In genomic region chr14:67665886-67666285, GRCh38 we compare ENCODE assay signal across 17 cellular contexts. TPM values are rescaled to one million over a fixed set of nuclear protein-coding genes. Genes with fewer than 3 reads are reported as not detected.
DNase-seq lines count a peak whose midpoint lies in the region; ATAC-seq, FAIRE-seq and TF ChIP-seq lines count a peak whose summit lies in the region.
"Had no signal": no experiment of that assay in that cellular context is flagged by ENCODE, and none has a peak within 500 bp of the region (broad histone marks: within the 10 kb centered on the region; RNA-seq: fewer than 3 reads in every experiment).

No MANE protein-coding gene starts in this region.

- H3K4me3 ChIP-seq in ACC112 (ENCODE audit: low read depth, low read length) (no peak overlapping the region), GM23248 (no peak overlapping the region), cardiac fibroblast (replicated peaks in 1 of 2; ENCODE audit: low read depth in 2 of 2, low read length in 2 of 2) (no peak overlapping the region), keratinocyte (ENCODE audit: control insufficient read depth in 2 of 3, extremely low read depth in 1 of 3, insufficient read depth in 2 of 3, low read depth in 1 of 3, low read length in 3 of 3) (no peak overlapping the region)
- H3K4me3 ChIP-seq: GM12878 had no signal

- DNase-seq in GM23248, result peak; percentile 86
- DNase-seq in cardiac fibroblast (ENCODE audit: low read depth in 2 of 2), result peak; percentile 64 to 77
- DNase-seq in keratinocyte (ENCODE audit: low read depth, low spot score), result no peak
- DNase-seq in amygdala (lab: John Stamatoyannopoulos, UW), result no peak
- DNase-seq in GM19240 (ENCODE audit: insufficient read length, low spot score), result no peak
- DNase-seq: activated gamma-delta T cell treated with Interleukin-2 at 50 U/mL for 16 hours; central memory CD4-positive, alpha-beta T cell; DMS79 treated with DMSO at 0.1 percent for 48 hours; NCI-H1436 treated with DMSO at 0.1 percent for 48 hours; NCI-H510A treated with DMSO at 0.1 percent for 48 hours had no signal

- no peaks in the 10 kb centered on the region for H3K27me3 ChIP-seq in ACC112 (ENCODE audit: insufficient read depth, low read length)
- no peaks in the 10 kb centered on the region for H3K27me3 ChIP-seq in GM23248 (replicated peaks; ENCODE audit: insufficient read depth)
- no peaks in the 10 kb centered on the region for H3K27me3 ChIP-seq in keratinocyte (ENCODE audit: control insufficient read depth, extremely low read depth, insufficient read depth, low read length)

- FAIRE-seq in keratinocyte (lab: Jason Lieb, UNC), result peak; percentile 36
- FAIRE-seq: GM12878 had no signal

- H2AFZ ChIP-seq in ACC112 (ENCODE audit: low read length, unreplicated experiment) (no peak overlapping the region), GM23248 (no peak overlapping the region), keratinocyte (ENCODE audit: control insufficient read depth, low read length) (no peak overlapping the region)
- H2AFZ ChIP-seq: parathyroid adenoma had no signal

- H4K20me1 ChIP-seq in GM23248 (ENCODE audit: insufficient read depth) (peaks cover 2% of the 10 kb centered on the region; the same call in 1 of the 2 replicates), keratinocyte (ENCODE audit: control insufficient read depth, extremely low read depth, insufficient read depth, low read length) (peaks cover 7% of the 10 kb centered on the region)

- H3K79me2 ChIP-seq in ACC112 (ENCODE audit: control insufficient read depth, insufficient read depth, low read length, unreplicated experiment) (peaks cover 78% of the 10 kb centered on the region), GM23248 (ENCODE audit: insufficient read depth) (peaks cover 100% of the 10 kb centered on the region), keratinocyte (ENCODE audit: control insufficient read depth, insufficient read depth, low read length) (peaks cover 57% of the 10 kb centered on the region)

- dilution Hi-C loops in keratinocyte (cut with MboI; ENCODE audit: extremely low pct_ligation_motif_present, low sequenced_read_pairs), result no loop called here

- H3K9me1 ChIP-seq in keratinocyte (ENCODE audit: control insufficient read depth, extremely low read depth, insufficient read depth, low read length), result no peaks in the 10 kb centered on the region

- H3K4me2 ChIP-seq in GM23248 (ENCODE audit: unreplicated experiment) (peak overlapping the region; percentile 20), keratinocyte (ENCODE audit: control insufficient read depth, extremely low read depth, insufficient read depth, low read depth, low read length) (no peak overlapping the region)

- H3F3A ChIP-seq in GM23248 (ENCODE audit: insufficient read depth), result peaks cover 23% of the 10 kb centered on the region

- H3K27ac ChIP-seq in ACC112 (ENCODE audit: low read depth, low read length) (peak overlapping the region; percentile 40), GM23248 (peak overlapping the region; percentile 70), keratinocyte (ENCODE audit: control insufficient read depth, insufficient read depth, low read length) (peak overlapping the region; percentile 15)
- H3K27ac ChIP-seq: parathyroid adenoma had no signal

- in situ Hi-C loops in GM23248 (cut with MboI), result no loop called here

- H3K4me1 ChIP-seq in ACC112 (ENCODE audit: control insufficient read depth, insufficient read depth, low read length, unreplicated experiment), result peaks cover 17% of the 10 kb centered on the region
- peaks cover 7% of the 10 kb centered on the region for H3K4me1 ChIP-seq in GM23248 (ENCODE audit: insufficient read depth)
- H3K4me1 ChIP-seq in keratinocyte (ENCODE audit: control insufficient read depth, extremely low read depth, insufficient read depth, low read length), result peaks cover 19% of the 10 kb centered on the region

- 32 to 39% methylated on average over 3 of the region's 3 CpGs for WGBS in GM23248 (ENCODE audit: low coverage in 1 of 2, low lambda C conversion rate in 2 of 2, missing lambda C conversion rate in 2 of 2), 2 experiments

- H3K9ac ChIP-seq in GM23248, result peak overlapping the region; percentile 52
- no peak overlapping the region for H3K9ac ChIP-seq in keratinocyte (ENCODE audit: control insufficient read depth, extremely low read depth, insufficient read depth, low read length)
- H3K9ac ChIP-seq: parathyroid adenoma had no signal

- no peak for TF ChIP-seq CTCF in cardiac fibroblast (IDR thresholded peaks at IDR 0.05; ENCODE audit: low read depth, low read length)
- no peak for TF ChIP-seq CTCF in keratinocyte (optimal IDR thresholded peaks at IDR 0.05 in 1 of 3, IDR thresholded peaks at IDR 0.05 in 1 of 3, conservative IDR thresholded peaks at IDR 0.05 in 1 of 3; ENCODE audit: extremely low read depth in 1 of 3, insufficient read depth in 2 of 3, low read length in 3 of 3)

- ATAC-seq in GM21423 (IDR thresholded peaks at IDR 0.05; ENCODE audit: unreplicated experiment), result no peak
- ATAC-seq in HG02678 (IDR thresholded peaks at IDR 0.05; ENCODE audit: unreplicated experiment), result no peak
- ATAC-seq: Panc1 had no signal

- H3K36me3 ChIP-seq in ACC112 (ENCODE audit: insufficient read depth, low read length) (0 out of 2 replicates have a peak, but pooled peaks cover 2% of the 10 kb centered on the region), GM23248 (ENCODE audit: low read depth) (no peaks in the 10 kb centered on the region), keratinocyte (ENCODE audit: control insufficient read depth in 2 of 2, extremely low read depth in 1 of 2, insufficient read depth in 2 of 2, low read length in 2 of 2) (no peaks in the 10 kb centered on the region)

- H3K9me2 ChIP-seq in GM23248 (ENCODE audit: insufficient read depth), result no peaks in the 10 kb centered on the region

- H3K9me3 ChIP-seq in GM23248 (ENCODE audit: low read depth), result no peaks in the 10 kb centered on the region
- no peaks in the 10 kb centered on the region for H3K9me3 ChIP-seq in keratinocyte (ENCODE audit: control insufficient read depth, low read depth, low read length)

RNA-seq across cellular contexts. Expression of gene VTI1B, which starts 8.5 kb away (rescaled TPM):
- total RNA-seq in GM23248 (2014; rRNA removed; shearing (Covaris generic)), result 61.5 and 64.2 TPM in 2 replicates
- polyA plus RNA-seq in GM23248 (2016; fragmentation: Nextera tagmentation; extraction: Ambion mirVana) (192 and 207 TPM in 2 replicates), keratinocyte (54.4 to 94.4 TPM (median 62.1 TPM) in 3 replicates)
- 76.2 TPM for polyA plus RNA-seq in keratinocyte (2011; ENCODE audit: low read depth)
- 63.2 and 81.0 TPM in 2 replicates for polyA plus RNA-seq in keratinocyte (2011; cell fraction: cytosol; rRNA removed)
- polyA plus RNA-seq in keratinocyte (2011; cell fraction: nucleus; rRNA removed), result 14.9 and 19.9 TPM in 2 replicates
- polyA plus RNA-seq in keratinocyte (2012; ENCODE audit: low replicate concordance), result 63.8 and 80.2 TPM in 2 replicates
- 16.7 to 36.1 TPM (median 18.6 TPM) in 3 replicates for polyA minus RNA-seq in keratinocyte
- polyA minus RNA-seq in keratinocyte (2011; cell fraction: cytosol; rRNA and poly(A)+ RNA removed), result 18.8 TPM
- polyA minus RNA-seq in keratinocyte (2011; cell fraction: nucleus; rRNA and poly(A)+ RNA removed), result 6.2 and 7.1 TPM in 2 replicates

RNA-seq across cellular contexts. Expression of gene RDH11, which starts 29.7 kb away (rescaled TPM):
- total RNA-seq in GM23248 (2014; rRNA removed; shearing (Covaris generic)), result 59.1 and 59.4 TPM in 2 replicates
- polyA plus RNA-seq in GM23248 (2016; fragmentation: Nextera tagmentation; extraction: Ambion mirVana) (56.7 and 57.5 TPM in 2 replicates), keratinocyte (189 to 202 TPM (median 197 TPM) in 3 replicates)
- 26.0 TPM for polyA plus RNA-seq in keratinocyte (2011; ENCODE audit: low read depth)
- polyA plus RNA-seq in keratinocyte (2011; cell fraction: cytosol; rRNA removed), result 62.5 and 115 TPM in 2 replicates
- 338 and 380 TPM in 2 replicates for polyA plus RNA-seq in keratinocyte (2011; cell fraction: nucleus; rRNA removed)
- 64.7 and 110 TPM in 2 replicates for polyA plus RNA-seq in keratinocyte (2012; ENCODE audit: low replicate concordance)
- 163 to 187 TPM (median 163 TPM) in 3 replicates for polyA minus RNA-seq in keratinocyte
- 107 TPM for polyA minus RNA-seq in keratinocyte (2011; cell fraction: cytosol; rRNA and poly(A)+ RNA removed)
- 149 and 226 TPM in 2 replicates for polyA minus RNA-seq in keratinocyte (2011; cell fraction: nucleus; rRNA and poly(A)+ RNA removed)

RNA-seq across cellular contexts. Expression of gene RDH12, which starts 35.8 kb away (rescaled TPM):
- not detected in 2 replicates for total RNA-seq in GM23248 (2014; rRNA removed; shearing (Covaris generic))
- polyA plus RNA-seq in GM23248 (2016; fragmentation: Nextera tagmentation; extraction: Ambion mirVana) (not detected in 2 replicates), keratinocyte (0.26 to 2.0 TPM (median 0.98 TPM) in 3 replicates)
- polyA plus RNA-seq in keratinocyte (2011; ENCODE audit: low read depth), result 38.8 TPM
- polyA plus RNA-seq in keratinocyte (2011; cell fraction: cytosol; rRNA removed), result 0.42 and 0.64 TPM in 2 replicates
- 1.9 and 2.6 TPM in 2 replicates for polyA plus RNA-seq in keratinocyte (2011; cell fraction: nucleus; rRNA removed)
- polyA plus RNA-seq in keratinocyte (2012; ENCODE audit: low replicate concordance), result 0.53 and 75.4 TPM in 2 replicates
- 0.49 to 2.5 TPM (median 0.90 TPM) in 3 replicates for polyA minus RNA-seq in keratinocyte
- polyA minus RNA-seq in keratinocyte (2011; cell fraction: cytosol; rRNA and poly(A)+ RNA removed), result 0.96 TPM
- 2.2 and 2.7 TPM in 2 replicates for polyA minus RNA-seq in keratinocyte (2011; cell fraction: nucleus; rRNA and poly(A)+ RNA removed)
- total RNA-seq: GM12878, mesothelial cell of epicardium had no signal
- polyA plus RNA-seq: GM12878 had no signal

RNA-seq across cellular contexts. Expression of gene ARG2, which starts 46.2 kb away (rescaled TPM):
- total RNA-seq in GM23248 (2014; rRNA removed; shearing (Covaris generic)), result 6.3 and 8.2 TPM in 2 replicates
- polyA plus RNA-seq in GM23248 (2016; fragmentation: Nextera tagmentation; extraction: Ambion mirVana) (5.6 and 5.8 TPM in 2 replicates), keratinocyte (3.5 to 9.4 TPM (median 8.2 TPM) in 3 replicates)
- 20.9 TPM for polyA plus RNA-seq in keratinocyte (2011; ENCODE audit: low read depth)
- 3.6 and 5.4 TPM in 2 replicates for polyA plus RNA-seq in keratinocyte (2011; cell fraction: cytosol; rRNA removed)
- polyA plus RNA-seq in keratinocyte (2011; cell fraction: nucleus; rRNA removed), result 2.3 and 2.6 TPM in 2 replicates
- 5.6 and 17.6 TPM in 2 replicates for polyA plus RNA-seq in keratinocyte (2012; ENCODE audit: low replicate concordance)
- 2.1 to 21.5 TPM (median 11.0 TPM) in 3 replicates for polyA minus RNA-seq in keratinocyte
- 2.5 TPM for polyA minus RNA-seq in keratinocyte (2011; cell fraction: cytosol; rRNA and poly(A)+ RNA removed)
- polyA minus RNA-seq in keratinocyte (2011; cell fraction: nucleus; rRNA and poly(A)+ RNA removed), result 1.9 and 2.8 TPM in 2 replicates

Comparison
In these comparisons a context has a peak if more than half of its experiments do, and no peak if none do; other contexts are left out.
1. H3K27ac ChIP-seq: peak in every context shown above with its lines; median percentile 70 in GM23248; 40 in ACC112; 15 in keratinocyte.
2. DNase-seq: peak in GM23248 (single experiment) and cardiac fibroblast (2 of 2); none in keratinocyte (single experiment), amygdala (0 of 56) and GM19240 (single experiment).